ENCODE assay signal across 22 cellular contexts in the genomic region with DNA sequence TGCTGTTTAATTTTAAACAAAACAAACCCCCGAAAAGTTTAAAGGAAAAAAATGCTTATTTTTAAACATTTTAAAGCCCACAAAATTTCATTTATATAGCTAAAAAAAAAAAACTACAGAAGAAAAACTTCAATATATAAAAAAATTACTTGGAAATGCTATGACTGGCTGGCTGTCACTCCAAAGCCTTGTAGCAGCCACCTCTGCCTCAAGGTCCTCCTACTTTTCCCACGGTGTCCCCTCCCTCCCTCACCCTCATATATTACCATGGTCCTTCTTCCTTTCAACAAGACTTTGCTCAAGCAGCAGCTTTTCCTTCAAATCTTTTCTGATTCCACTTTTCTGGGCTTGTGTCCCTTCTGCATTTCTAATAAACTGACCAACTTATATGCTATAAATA.
A peak's percentile ranks its signal among the peaks of the same experiment; 100 is the strongest.
DNase-seq lines count a peak whose midpoint lies in the region; ATAC-seq, FAIRE-seq and TF ChIP-seq lines count a peak whose summit lies in the region.
"Had no signal": no experiment of that assay in that cellular context is flagged by ENCODE, and none has a peak within 500 bp of the region (broad histone marks: within the 10 kb centered on the region; RNA-seq: fewer than 3 reads in every experiment).

No MANE protein-coding gene starts in this region.

- no peak for TF ChIP-seq POLR2A in GM12878 (IDR thresholded peaks at IDR 0.05; ENCODE audit: low read depth, low read length)

- dilution Hi-C loops in mammary epithelial cell (cut with HindIII; ENCODE audit: low sequenced_read_pairs): no loop called here

- TF ChIP-seq CTCF in GM12878 (IDR thresholded peaks at IDR 0.05 in 2 of 3, conservative IDR thresholded peaks at IDR 0.05 in 1 of 3; ENCODE audit: control insufficient read depth in 2 of 3, extremely low read depth in 1 of 3, insufficient read depth in 1 of 3, low read depth in 3 of 3, low read length in 3 of 3) (no peak), mammary epithelial cell (conservative IDR thresholded peaks at IDR 0.05 in 1 of 2, IDR thresholded peaks at IDR 0.05 in 1 of 2; ENCODE audit: extremely low read depth in 1 of 2, insufficient read depth in 1 of 2, low read depth in 1 of 2, low read length in 2 of 2) (no peak)

- BruUV-seq in GM12878 (replicated peaks; lab: Mats Ljungman, UMichigan) (no TSS peak), mammary epithelial cell (replicated peaks; lab: Mats Ljungman, UMichigan) (no TSS peak)

- no peak overlapping the region for H3K27ac ChIP-seq in GM12878 (ENCODE audit: control insufficient read depth, insufficient read depth)
- no peak overlapping the region for H3K27ac ChIP-seq in mammary epithelial cell (ENCODE audit: insufficient read depth, low read depth, low read length)
- H3K27ac ChIP-seq: cardiac muscle cell, PC-9 had no signal

- FAIRE-seq in GM12878 (lab: Jason Lieb, UNC): no peak
- FAIRE-seq: endothelial cell of umbilical vein had no signal

- no peak overlapping the region; the same call in 1 of the 2 replicates for H3K4me2 ChIP-seq in GM12878 (ENCODE audit: control insufficient read depth, insufficient read depth)
- H3K4me2 ChIP-seq in mammary epithelial cell (ENCODE audit: insufficient read depth, low read depth, low read length): no peak overlapping the region
- H3K4me2 ChIP-seq: PC-9 had no signal

- in situ Hi-C loops in GM12878 (cut with MboI) (no loop called here), mammary epithelial cell (cut with MboI; ENCODE audit: low sequenced_read_pairs in 2 of 2) (no loop called here)

- TF ChIP-seq RAD21 in GM12878 (IDR thresholded peaks at IDR 0.05; ENCODE audit: insufficient read depth, low read depth, low read length): no peak

- no peaks in the 10 kb centered on the region for H3K4me1 ChIP-seq in GM12878 (ENCODE audit: control insufficient read depth, insufficient read depth, low read length)
- peaks cover 3% of the 10 kb centered on the region for H3K4me1 ChIP-seq in mammary epithelial cell (ENCODE audit: insufficient read depth, low read length)

- POLR2A ChIA-PET in GM12878 (lab: Charles Lee): interaction anchor here (0.6 kb wide), 2 partner anchors 243 to 1394 kb away, joined by 3 to 5 read pairs; no protein-coding TSS in a partner anchor

- SMC1A ChIA-PET in GM12878 (lab: Charles Lee; ENCODE audit: uncharacterized antibody, unreplicated experiment): interaction anchor here (0.7 to 1.3 kb wide), 3 partner anchors 25 to 133 kb away, joined by 3 read pairs; no protein-coding TSS in a partner anchor

- WGBS in GM12878 (ENCODE audit: insufficient coverage, insufficient replicate concordance, low lambda C conversion rate, missing lambda C conversion rate): 46% methylated on average over 2 of the region's 2 CpGs
- whole genome bisulfite sequencing in mammary epithelial cell (ENCODE audit: low coverage, missing lambda C conversion rate): 73% methylated on average over 2 of the region's 2 CpGs

- no peaks in the 10 kb centered on the region for H3K27me3 ChIP-seq in GM12878 (replicated peaks in 1 of 2; ENCODE audit: control insufficient read depth in 2 of 2, insufficient read depth in 2 of 2, low read length in 1 of 2)
- no peaks in the 10 kb centered on the region for H3K27me3 ChIP-seq in mammary epithelial cell (ENCODE audit: insufficient read depth, low read length)
- H3K27me3 ChIP-seq: cardiac muscle cell had no signal

- CTCF ChIA-PET in GM12878 (lab: Yijun Ruan, JAX): no interaction called here
- CTCF ChIA-PET in mammary epithelial cell (lab: Charles Lee; ENCODE audit: low non-redundant PET): no interaction called here

- H3K4me3 ChIP-seq in GM12878 (no peak overlapping the region), mammary epithelial cell (replicated peaks in 1 of 3; ENCODE audit: insufficient read depth in 1 of 3, low read depth in 2 of 3, low read length in 3 of 3) (no peak overlapping the region)
- H3K4me3 ChIP-seq: cardiac muscle cell, PC-9 had no signal

- H3K9ac ChIP-seq in GM12878 (ENCODE audit: control insufficient read depth, insufficient read depth, low read length): no peak overlapping the region
- no peak overlapping the region for H3K9ac ChIP-seq in mammary epithelial cell (ENCODE audit: insufficient read depth, low read length)

- RAD21 ChIA-PET in GM12878 (lab: Charles Lee; ENCODE audit: unreplicated experiment): no interaction called here

- TF ChIP-seq EP300 in GM12878 (IDR thresholded peaks at IDR 0.05; ENCODE audit: borderline replicate concordance in 1 of 2, control insufficient read depth in 1 of 2, low read depth in 2 of 2, low read length in 2 of 2): no peak

- H3K9me3 ChIP-seq in GM12878 (replicated peaks; ENCODE audit: control insufficient read depth, insufficient read depth, low read length): no peaks in the 10 kb centered on the region; the same call in 2 of the 3 replicates
- no peaks in the 10 kb centered on the region for H3K9me3 ChIP-seq in mammary epithelial cell (replicated peaks; ENCODE audit: insufficient read depth, low read length)

- H3K79me2 ChIP-seq in GM12878 (ENCODE audit: control insufficient read depth, insufficient read depth, low read length): no peaks in the 10 kb centered on the region
- H3K79me2 ChIP-seq in mammary epithelial cell (ENCODE audit: insufficient read depth, low read length): no peaks in the 10 kb centered on the region

- H3K36me3 ChIP-seq in GM12878 (ENCODE audit: control insufficient read depth in 2 of 2, insufficient read depth in 2 of 2, low read length in 1 of 2) (no peaks in the 10 kb centered on the region), mammary epithelial cell (ENCODE audit: insufficient read depth, low read length) (no peaks in the 10 kb centered on the region)
- H3K36me3 ChIP-seq: cardiac muscle cell had no signal

- no peak overlapping the region for H2AFZ ChIP-seq in GM12878 (ENCODE audit: control insufficient read depth, low read depth, low read length)
- H2AFZ ChIP-seq in mammary epithelial cell (ENCODE audit: low read depth, low read length): no peak overlapping the region
- H2AFZ ChIP-seq: PC-9 had no signal

- H4K20me1 ChIP-seq in GM12878 (ENCODE audit: control insufficient read depth, insufficient read depth) (no peaks in the 10 kb centered on the region), mammary epithelial cell (ENCODE audit: insufficient read depth, low read length) (no peaks in the 10 kb centered on the region)

- peak; percentile 73 for ATAC-seq in GM18868 (IDR thresholded peaks at IDR 0.05; ENCODE audit: unreplicated experiment)
- ATAC-seq in GM19463 (IDR thresholded peaks at IDR 0.05; ENCODE audit: unreplicated experiment): peak; percentile 84
- ATAC-seq in HG02759 (IDR thresholded peaks at IDR 0.05; ENCODE audit: unreplicated experiment): peak; percentile 80
- ATAC-seq in GM12878: peak; percentile 66
- ATAC-seq: left ventricle myocardium superior; stimulated activated effector memory CD8-positive, alpha-beta T cell treated with anti-CD3 and anti-CD28 coated beads, Interleukin-12 subunit alpha, Interleukin-12 subunit beta, amount 100 ng/mL, for 72 hours had no signal

- DNase-seq in GM12878 (ENCODE audit: low read depth, low spot score) (no peak), activated T-cell treated with anti-CD3 and anti-CD28 coated beads for 4 hours (no peak), mammary epithelial cell (no peak)
- DNase-seq in stimulated activated CD4-positive, alpha-beta T cell treated with anti-CD3 and anti-CD28 coated beads, Interleukin-1b, Interleukin-23, amount 100 ng/mL, for 48 hours: no peak
- DNase-seq: activated CD4-positive, alpha-beta T cell treated with anti-CD3 and anti-CD28 coated beads, Interleukin-2, amount 10 ng/mL, durations not matched to agents 24 days and 14 days; activated CD8-positive, alpha-beta memory T cell treated with anti-CD3 and anti-CD28 coated beads, Interleukin-2, amount 50 U/mL, for 48 hours; activated effector memory CD4-positive, alpha-beta T cell treated with anti-CD3 and anti-CD28 coated beads, Interleukin-2, amount 50 U/mL, for 16 hours; amniotic stem cell; head of caudate nucleus; KG1; left ventricle myocardium superior; MV-4-11; NCI-H187; NCI-H2227 treated with DMSO at 0.1 percent for 48 hours; PC-9; T-helper 1 cell had no signal

- intact Hi-C loops in GM12878 (cut with micrococcal nuclease; ENCODE audit: unreplicated experiment): no loop called here
- intact Hi-C loops in mammary epithelial cell (cut with micrococcal nuclease): no loop called here

TF ChIP-seq in GM12878, 131 proteins besides CTCF, POLR2A, EP300 and RAD21:
- no peak for TF ChIP-seq TAF1 (IDR thresholded peaks at IDR 0.05; ENCODE audit: borderline replicate concordance, low read depth, low read length)
- TF ChIP-seq, protein P1, sequence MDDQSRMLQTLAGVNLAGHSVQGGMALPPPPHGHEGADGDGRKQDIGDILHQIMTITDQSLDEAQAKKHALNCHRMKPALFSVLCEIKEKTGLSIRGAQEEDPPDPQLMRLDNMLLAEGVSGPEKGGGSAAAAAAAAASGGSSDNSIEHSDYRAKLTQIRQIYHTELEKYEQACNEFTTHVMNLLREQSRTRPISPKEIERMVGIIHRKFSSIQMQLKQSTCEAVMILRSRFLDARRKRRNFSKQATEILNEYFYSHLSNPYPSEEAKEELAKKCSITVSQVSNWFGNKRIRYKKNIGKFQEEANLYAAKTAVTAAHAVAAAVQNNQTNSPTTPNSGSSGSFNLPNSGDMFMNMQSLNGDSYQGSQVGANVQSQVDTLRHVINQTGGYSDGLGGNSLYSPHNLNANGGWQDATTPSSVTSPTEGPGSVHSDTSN (IDR thresholded peaks at IDR 0.05; ENCODE audit: insufficient replicate concordance, low read depth, low read length): peak; percentile 28
- TF ChIP-seq, protein P2, sequence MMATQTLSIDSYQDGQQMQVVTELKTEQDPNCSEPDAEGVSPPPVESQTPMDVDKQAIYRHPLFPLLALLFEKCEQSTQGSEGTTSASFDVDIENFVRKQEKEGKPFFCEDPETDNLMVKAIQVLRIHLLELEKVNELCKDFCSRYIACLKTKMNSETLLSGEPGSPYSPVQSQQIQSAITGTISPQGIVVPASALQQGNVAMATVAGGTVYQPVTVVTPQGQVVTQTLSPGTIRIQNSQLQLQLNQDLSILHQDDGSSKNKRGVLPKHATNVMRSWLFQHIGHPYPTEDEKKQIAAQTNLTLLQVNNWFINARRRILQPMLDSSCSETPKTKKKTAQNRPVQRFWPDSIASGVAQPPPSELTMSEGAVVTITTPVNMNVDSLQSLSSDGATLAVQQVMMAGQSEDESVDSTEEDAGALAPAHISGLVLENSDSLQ (IDR thresholded peaks at IDR 0.05): peak; percentile 78
